Comparison of ENCODE assay signal across 8 cellular contexts in genomic region chr2:23385351-23385747, GRCh38. TPM values are rescaled to one million over a fixed set of nuclear protein-coding genes. Genes with fewer than 3 reads are reported as not detected.
DNase-seq lines count a peak whose midpoint lies in the region; ATAC-seq and TF ChIP-seq lines count a peak whose summit lies in the region.

No MANE protein-coding gene starts in this region.

- H3K4me1 Mint-ChIP-seq in H9 = peaks cover 21% of the 10 kb centered on the region in 2 experiments

- TF ChIP-seq CTCF in H9 (conservative IDR thresholded peaks at IDR 0.05) = no peak
- TF ChIP-seq CTCF in ascending aorta (IDR thresholded peaks at IDR 0.05) = no peak

- peak overlapping the region; percentile 55 for H3K4me2 ChIP-seq in H9 (ENCODE audit: insufficient read depth, insufficient read length, low read length)

- peak overlapping the region; percentile 49 to 69 for H3K4me3 Mint-ChIP-seq in H9

- H2AFZ ChIP-seq in H9 (ENCODE audit: low read length) = no peak overlapping the region

- H4K8ac ChIP-seq in H9 (replicated peaks; ENCODE audit: insufficient read length, low read depth, low read length) = no peak overlapping the region

- H3K56ac ChIP-seq in H9 (ENCODE audit: insufficient read length, low read depth, low read length) = no peak overlapping the region

- WGBS in H9 (ENCODE audit: extremely low coverage, insufficient read length, low lambda C conversion rate) = no CpG with 5 or more reads among the region's 52 CpGs

- H3K79me1 ChIP-seq in H9 (ENCODE audit: insufficient read depth, low read depth, low read length, poor library complexity, severe bottlenecking) = no peaks in the 10 kb centered on the region

- H3K9ac ChIP-seq in H9 (ENCODE audit: extremely low read depth, insufficient read length, low read length) (no peak overlapping the region), iPS-15b (ENCODE audit: low read depth, low read length) (no peak overlapping the region)

- no peak overlapping the region for H4K91ac ChIP-seq in H9 (ENCODE audit: insufficient read length, low read depth, low read length)

- no peak overlapping the region for H2BK5ac ChIP-seq in H9 (ENCODE audit: insufficient read length, low read length)

- H3K9me3 ChIP-seq in H9 (ENCODE audit: control insufficient read depth, low read depth, low read length) = no peaks in the 10 kb centered on the region
- H3K9me3 ChIP-seq in MG63 = no peaks in the 10 kb centered on the region
- H3K9me3 ChIP-seq in ascending aorta = no peaks in the 10 kb centered on the region
- H3K9me3 ChIP-seq in iPS-15b (ENCODE audit: control insufficient read depth, insufficient read depth, low read length) = no peaks in the 10 kb centered on the region

- H4K20me1 ChIP-seq in H9 (ENCODE audit: control insufficient read depth, insufficient read depth, insufficient read length) = peaks cover 4% of the 10 kb centered on the region

- no peak overlapping the region for H3T11ph ChIP-seq in H9 (ENCODE audit: low read length)

- H3K9me3 Mint-ChIP-seq in H9 = peaks cover 0 to 2% of the 10 kb centered on the region in 2 experiments; a peak in 1 of 5 replicates

- no peaks in the 10 kb centered on the region; the same call in 1 of the 2 replicates for H3K4me1 ChIP-seq in H9 (ENCODE audit: insufficient read depth, low read length)
- H3K4me1 ChIP-seq in ascending aorta = peaks cover 0 to 2% of the 10 kb centered on the region in 2 donors
- H3K4me1 ChIP-seq in iPS-15b (ENCODE audit: control insufficient read depth, insufficient read depth, low read length) = peaks cover 2% of the 10 kb centered on the region

- no peak overlapping the region for H3K4ac ChIP-seq in H9 (ENCODE audit: low read depth, low read length)

- intact Hi-C loops in ascending aorta (cut with DNase I) = loop anchor here (1.0 to 10.0 kb wide), 5 partner anchors 26 to 539 kb away; partner anchors contain the start of gene ATAD2B

- H2BK12ac ChIP-seq in H9 (ENCODE audit: insufficient read length, low read depth, low read length) = no peak overlapping the region

- H3K36me3 ChIP-seq in MG63 (no peaks in the 10 kb centered on the region), ascending aorta (no peaks in the 10 kb centered on the region), iPS-15b (ENCODE audit: control insufficient read depth, insufficient read depth, low read length) (no peaks in the 10 kb centered on the region)

- peak; percentile 41 to 42 for ATAC-seq in activated CD4-positive, CD25-positive, alpha-beta regulatory T cell treated with anti-CD3 and anti-CD28 coated beads, Interleukin-2, amount 50 U/mL, for 24 hours

- peaks cover 25% of the 10 kb centered on the region; the same call in 1 of the 2 replicates for H3K27me3 ChIP-seq in H9 (ENCODE audit: insufficient read depth, low read length)
- no peaks in the 10 kb centered on the region for H3K27me3 ChIP-seq in MG63
- H3K27me3 ChIP-seq in ascending aorta = no peaks in the 10 kb centered on the region
- H3K27me3 ChIP-seq in iPS-15b (ENCODE audit: control insufficient read depth, insufficient read depth, low read length) = peaks cover 61% of the 10 kb centered on the region

- no peak for DNase-seq in activated CD4-positive, CD25-positive, alpha-beta regulatory T cell (lab: John Stamatoyannopoulos, UW)
- DNase-seq in H9 (no peak), MG63 (peak; percentile 55), ascending aorta (ENCODE audit: low spot score in 2 of 2) (peak in 1 of 2 donors; percentile 70)
- DNase-seq in activated effector memory CD4-positive, alpha-beta T cell treated with Interleukin-2 at 50 U/mL for 16 hours = no peak

- H3K23ac ChIP-seq in H9 (ENCODE audit: insufficient read length, low read depth, low read length) = no peak overlapping the region

- H3K14ac ChIP-seq in H9 (ENCODE audit: insufficient read depth, low read length) = no peak overlapping the region

- peaks cover 17% of the 10 kb centered on the region for H3K23me2 ChIP-seq in H9 (ENCODE audit: insufficient read length, low read depth, low read length, poor library complexity, severe bottlenecking)

- no peak overlapping the region for H2BK20ac ChIP-seq in H9 (ENCODE audit: low read depth, low read length, poor library complexity, severe bottlenecking)

- no peak overlapping the region for H2BK120ac ChIP-seq in H9 (ENCODE audit: low read depth, low read length, poor library complexity, severe bottlenecking)

- no peaks in the 10 kb centered on the region for H3K79me2 ChIP-seq in H9 (ENCODE audit: insufficient read depth, low read length)

- H3K27ac Mint-ChIP-seq in H9 = no peak overlapping the region

- peaks cover 83% of the 10 kb centered on the region for H3K27me3 Mint-ChIP-seq in H9 (ENCODE audit: low read depth)

- H3K4me3 ChIP-seq in MG63 (peak overlapping the region; percentile 59), ascending aorta (peak overlapping the region; percentile 79 to 86), iPS-15b (ENCODE audit: low read depth, low read length) (peak overlapping the region; percentile 35), skin epidermis (peak overlapping the region; percentile 40 to 65 (median 52))

- H3K36me3 Mint-ChIP-seq in H9 (ENCODE audit: insufficient read depth in 1 of 3, low read depth in 3 of 3) = no peaks in the 10 kb centered on the region; a peak in 2 of 7 replicates

- no peak overlapping the region for H3K18ac ChIP-seq in H9 (ENCODE audit: insufficient read length, low read depth, low read length)

- no peak overlapping the region for H2AK5ac ChIP-seq in H9 (ENCODE audit: insufficient read length, low read length)

- no peak overlapping the region for H3K27ac ChIP-seq in H9 (ENCODE audit: insufficient read length, low read depth, low read length)
- H3K27ac ChIP-seq in ascending aorta = peak overlapping the region; percentile 80 to 87
- peak overlapping the region in 8 of 21 experiments; percentile 2 to 59 (median 31) for H3K27ac ChIP-seq in skin epidermis

- no peak overlapping the region for H2BK15ac ChIP-seq in H9 (ENCODE audit: low read depth, low read length)

- no peak overlapping the region for H4K5ac ChIP-seq in H9 (ENCODE audit: insufficient read length, low read depth, low read length)

RNA-seq across cellular contexts. Expression of gene KLHL29, which starts 0.4 kb away (rescaled TPM):
- 2.1 and 2.4 TPM in 2 replicates for total RNA-seq in H9 (2021)
- 0.69 and 1.5 TPM in 2 replicates for total RNA-seq in MG63 (2014; rRNA removed; shearing (Covaris generic); ENCODE audit: low replicate concordance)
- total RNA-seq in ascending aorta = 16.3 TPM
